13 cellular contexts compared by ENCODE assay signal in the genomic region with DNA sequence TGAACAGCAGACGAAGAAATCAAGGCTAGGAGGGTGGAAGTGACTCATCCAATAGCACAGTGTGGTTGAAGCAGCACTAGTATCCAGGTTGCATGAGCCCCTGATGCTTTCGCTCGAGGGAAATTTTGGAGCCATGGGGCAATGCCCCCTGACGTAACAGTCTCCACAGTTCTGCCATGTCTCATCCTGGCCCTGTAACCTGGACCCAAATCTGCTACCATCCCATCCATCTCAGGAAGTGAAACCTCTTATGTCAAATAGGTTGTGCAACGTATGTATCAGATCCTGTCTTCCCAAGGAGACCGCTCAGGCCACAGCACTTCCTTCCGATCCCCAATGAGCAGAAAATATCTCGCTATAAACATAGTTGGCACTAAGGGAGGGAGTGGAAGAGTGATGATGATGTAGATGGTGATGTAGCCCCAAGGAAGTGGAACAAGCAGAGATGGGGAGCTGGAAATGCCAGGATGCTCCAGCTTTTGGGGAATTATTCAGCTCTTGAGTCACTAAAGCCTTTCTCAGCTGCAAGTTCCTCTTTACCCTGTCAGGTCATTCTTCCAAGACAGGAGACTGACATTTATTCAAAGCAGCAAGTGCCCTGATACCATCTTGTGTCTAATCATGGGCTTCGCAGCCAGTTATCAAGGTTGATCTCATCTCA. TPM values are rescaled to one million over a fixed set of nuclear protein-coding genes. Genes with fewer than 3 reads are reported as not detected.
DNase-seq lines count a peak whose midpoint lies in the region; ATAC-seq and TF ChIP-seq lines count a peak whose summit lies in the region.
"Had no signal": no experiment of that assay in that cellular context is flagged by ENCODE, and none has a peak within 500 bp of the region (broad histone marks: within the 10 kb centered on the region; RNA-seq: fewer than 3 reads in every experiment).

No MANE protein-coding gene starts in this region.

- no peak overlapping the region for H4K8ac ChIP-seq in mesenchymal stem cell (ENCODE audit: low read length)

- no peak overlapping the region for H3K14ac ChIP-seq in mesenchymal stem cell (ENCODE audit: low read length in 2 of 2)

- DNase-seq in GDM1 (lab: John Stamatoyannopoulos, UW) (peak; percentile 15), NOMO-1 treated with dmso at 0.1 percent for 144 hours (lab: John Stamatoyannopoulos, UW; ENCODE audit: unreplicated experiment) (peak; percentile 70), natural killer cell (no peak), nucleus accumbens (lab: John Stamatoyannopoulos, UW) (no peak), mesenchymal stem cell (no peak), dorsolateral prefrontal cortex (no peak)
- DNase-seq: CD8-positive, alpha-beta T cell; NCI-H187 treated with DMSO at 0.1 percent for 48 hours; NCI-H748 treated with DMSO at 0.1 percent for 48 hours had no signal

- H3K79me1 ChIP-seq in mesenchymal stem cell (replicated peaks; ENCODE audit: low read length, poor library complexity, severe bottlenecking) = no peaks in the 10 kb centered on the region

- H3K4me3 Mint-ChIP-seq in dendritic cell treated with granulocyte-macrophage colony-stimulating factor and Interleukin-4, amounts not matched to agents 40 ng/mL and 50 ng/mL, for 4 days = no peak overlapping the region
- no peak overlapping the region for H3K4me3 Mint-ChIP-seq in natural killer cell
- H3K4me3 Mint-ChIP-seq: CD8-positive, alpha-beta T cell had no signal

- intact Hi-C loops in dendritic cell treated with granulocyte-macrophage colony-stimulating factor and Interleukin-4, amounts not matched to agents 40 ng/mL and 50 ng/mL, for 4 days (cut with micrococcal nuclease) = loop anchor here (2.0 to 5.0 kb wide), 3 partner anchors 43 to 57 kb away; partner anchors contain the start of gene IL1A
- intact Hi-C loops in natural killer cell (cut with micrococcal nuclease) (no loop called here), dorsolateral prefrontal cortex (cut with DNase I) (no loop called here)

- ATAC-seq in natural killer cell = peak in 2 of 3 donors; percentile 24 to 48
- no peak for ATAC-seq in GM18511 (IDR thresholded peaks at IDR 0.05; ENCODE audit: unreplicated experiment)
- ATAC-seq: CD8-positive, alpha-beta T cell had no signal

- H3K27me3 ChIP-seq in mesenchymal stem cell (ENCODE audit: control insufficient read depth in 1 of 2, insufficient read depth in 1 of 2, low read length in 2 of 2) (peaks cover 4 to 16% of the 10 kb centered on the region in 2 experiments), dorsolateral prefrontal cortex (no peaks in the 10 kb centered on the region)

- H2BK15ac ChIP-seq in mesenchymal stem cell (ENCODE audit: low read depth, poor library complexity, severe bottlenecking) = no peak overlapping the region

- H2BK5ac ChIP-seq in mesenchymal stem cell (ENCODE audit: low read depth, low read length, poor library complexity, severe bottlenecking) = no peak overlapping the region

- H3K36me3 Mint-ChIP-seq in dendritic cell treated with granulocyte-macrophage colony-stimulating factor and Interleukin-4, amounts not matched to agents 40 ng/mL and 50 ng/mL, for 4 days (ENCODE audit: low read depth) = no peaks in the 10 kb centered on the region
- no peaks in the 10 kb centered on the region for H3K36me3 Mint-ChIP-seq in natural killer cell
- H3K36me3 Mint-ChIP-seq: CD8-positive, alpha-beta T cell had no signal

- H3K27ac ChIP-seq in mesenchymal stem cell (ENCODE audit: low read length, poor library complexity, severe bottlenecking) (no peak overlapping the region), dorsolateral prefrontal cortex (peak overlapping the region in 1 of 59 donors; percentile 36)
- H3K27ac ChIP-seq: coronary artery had no signal

- peaks cover 1% of the 10 kb centered on the region for H3K4me1 ChIP-seq in mesenchymal stem cell (ENCODE audit: control insufficient read depth, insufficient read depth, low read depth, low read length)

- peaks cover 81% of the 10 kb centered on the region for H3K4me1 Mint-ChIP-seq in dendritic cell treated with granulocyte-macrophage colony-stimulating factor and Interleukin-4, amounts not matched to agents 40 ng/mL and 50 ng/mL, for 4 days (ENCODE audit: low read depth)
- H3K4me1 Mint-ChIP-seq in natural killer cell = peaks cover 5 to 11% of the 10 kb centered on the region in 2 donors

- H2AK5ac ChIP-seq in mesenchymal stem cell (ENCODE audit: low read length, severe bottlenecking) = no peak overlapping the region

- no peak overlapping the region for H3K9ac ChIP-seq in mesenchymal stem cell (ENCODE audit: low read length)

- H4K91ac ChIP-seq in mesenchymal stem cell (ENCODE audit: low read length) = no peak overlapping the region

- H3K27ac Mint-ChIP-seq in dendritic cell treated with granulocyte-macrophage colony-stimulating factor and Interleukin-4, amounts not matched to agents 40 ng/mL and 50 ng/mL, for 4 days = peak overlapping the region; percentile 75
- H3K27ac Mint-ChIP-seq in natural killer cell = no peak overlapping the region
- H3K27ac Mint-ChIP-seq: CD8-positive, alpha-beta T cell had no signal

- 93% methylated on average over 9 of the region's 9 CpGs for WGBS in mesenchymal stem cell

- no peak overlapping the region for H2BK12ac ChIP-seq in mesenchymal stem cell (ENCODE audit: low read length in 2 of 2)

- no peaks in the 10 kb centered on the region for H3K9me3 Mint-ChIP-seq in dendritic cell treated with granulocyte-macrophage colony-stimulating factor and Interleukin-4, amounts not matched to agents 40 ng/mL and 50 ng/mL, for 4 days
- no peaks in the 10 kb centered on the region for H3K9me3 Mint-ChIP-seq in natural killer cell
- H3K9me3 Mint-ChIP-seq: CD8-positive, alpha-beta T cell had no signal

- H3K4me2 ChIP-seq in mesenchymal stem cell (ENCODE audit: low read length, poor library complexity, severe bottlenecking) = no peak overlapping the region

- H2BK120ac ChIP-seq in mesenchymal stem cell (ENCODE audit: low read depth, low read length) = no peak overlapping the region

- H3K9me3 ChIP-seq in mesenchymal stem cell (ENCODE audit: control insufficient read depth, low read length) = no peaks in the 10 kb centered on the region

- peaks cover 2% of the 10 kb centered on the region for H3K27me3 Mint-ChIP-seq in dendritic cell treated with granulocyte-macrophage colony-stimulating factor and Interleukin-4, amounts not matched to agents 40 ng/mL and 50 ng/mL, for 4 days
- peaks cover 14 to 34% of the 10 kb centered on the region in 2 donors for H3K27me3 Mint-ChIP-seq in natural killer cell (ENCODE audit: low read depth in 2 of 2)

- no peak overlapping the region for H3K4me3 ChIP-seq in mesenchymal stem cell (ENCODE audit: insufficient read depth in 1 of 2, low read depth in 1 of 2, low read length in 2 of 2)
- H3K4me3 ChIP-seq in dorsolateral prefrontal cortex = no peak overlapping the region
- H3K4me3 ChIP-seq: coronary artery had no signal

- no peak overlapping the region for H3K18ac ChIP-seq in mesenchymal stem cell (ENCODE audit: low read depth in 1 of 2, low read length in 2 of 2)

- TF ChIP-seq CTCF in natural killer cell (IDR thresholded peaks at IDR 0.05) = no peak
- TF ChIP-seq CTCF in dorsolateral prefrontal cortex (IDR thresholded peaks at IDR 0.05 in 54 of 56, conservative IDR thresholded peaks at IDR 0.05 in 2 of 56; ENCODE audit: low read depth in 1 of 56, partially characterized antibody in 56 of 56) = no peak

- no peak overlapping the region for H2AFZ ChIP-seq in mesenchymal stem cell (ENCODE audit: low read depth, low read length)

- no peak overlapping the region for H3K4ac ChIP-seq in mesenchymal stem cell (ENCODE audit: low read depth in 1 of 2, low read length in 2 of 2)

- no peaks in the 10 kb centered on the region for H3K36me3 ChIP-seq in mesenchymal stem cell (ENCODE audit: control insufficient read depth in 1 of 2, insufficient read depth in 2 of 2, low read depth in 1 of 2, low read length in 2 of 2)

- H3K23ac ChIP-seq in mesenchymal stem cell (ENCODE audit: low read length in 2 of 2) = no peak overlapping the region

RNA-seq across cellular contexts. Expression of gene IL1B, which starts 3.0 kb away (rescaled TPM):
- total RNA-seq in natural killer cell (100 to 1,000 TPM in 2 of 3 donors, 10 to 100 TPM in 1; 92.6 to 250 (median 110) TPM), dorsolateral prefrontal cortex (10 to 100 TPM in 12 of 120 experiments, 1 to 10 TPM in 78, under 1 TPM in 22, not detected in 8; 0.35 to 43.9 (median 2.7) TPM)
- 5.3 TPM for polyA plus RNA-seq in mesenchymal stem cell (2013, experiment 1 of 2)
- 5.7 TPM for polyA plus RNA-seq in mesenchymal stem cell (2013, experiment 2 of 2)

RNA-seq across cellular contexts. Expression of gene IL1A, which starts 55.2 kb away (rescaled TPM):
- total RNA-seq in natural killer cell = 1 to 10 TPM in 1 of 3 donors, under 1 TPM in 1, not detected in 1; 0.45 to 1.6 TPM
- polyA plus RNA-seq in mesenchymal stem cell (2013, experiment 1 of 2) = 0.72 TPM
- 0.84 TPM for polyA plus RNA-seq in mesenchymal stem cell (2013, experiment 2 of 2)
- total RNA-seq in dorsolateral prefrontal cortex = under 1 TPM in 69 of 120 experiments, not detected in 51; 0.21 to 0.97 (median 0.39) TPM
- total RNA-seq: CD8-positive, alpha-beta T cell; SK-MEL-5 had no signal

Comparison
In these comparisons a context has a peak if more than half of its experiments do, and no peak if none do; other contexts are left out.
1. DNase-seq: peak in GDM1 (single experiment) and NOMO-1 treated with dmso at 0.1 percent for 144 hours (single experiment); none in natural killer cell (single experiment), nucleus accumbens (0 of 56), mesenchymal stem cell (single experiment) and dorsolateral prefrontal cortex (0 of 10).